Comparison of ENCODE assay signal across 1 cellular context in the genomic region with DNA sequence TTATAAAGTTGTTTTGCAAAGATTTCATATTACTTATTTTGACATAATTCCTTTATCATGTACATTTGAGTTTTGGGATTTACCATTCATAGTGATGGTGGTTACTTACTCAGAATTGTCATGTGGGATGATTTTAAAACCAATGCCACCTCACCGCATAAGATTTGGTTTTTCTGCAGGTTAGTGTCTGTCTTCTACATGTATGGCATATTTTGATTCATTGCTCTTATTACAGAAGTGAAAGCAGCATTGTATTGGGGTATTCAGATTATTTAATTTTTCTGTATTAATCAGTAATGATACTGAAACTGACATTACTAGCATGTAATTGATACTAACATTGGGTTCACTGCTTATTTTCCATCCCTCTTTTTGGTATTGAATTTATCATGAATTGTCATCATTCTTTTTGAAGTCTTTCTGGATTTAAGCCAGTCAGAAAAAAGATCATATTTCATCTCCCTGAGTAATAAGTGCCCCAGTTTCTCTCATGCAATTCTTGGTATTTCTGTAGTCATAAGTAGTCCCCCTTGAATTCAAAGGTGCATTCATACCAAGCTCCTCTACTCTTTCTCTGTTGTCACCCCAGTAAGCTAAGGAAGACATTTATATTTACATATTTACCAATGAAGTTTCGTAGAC.
TF ChIP-seq lines count a peak whose summit lies in the region.

No MANE protein-coding gene starts in this region.

TF ChIP-seq in WTC11, 78 proteins besides CTCF, POLR2A, EP300 and RAD21 (continued from another document):
- TF ChIP-seq ZNF219 (CRISPR knock-in tag; IDR thresholded peaks at IDR 0.05; ENCODE audit: borderline replicate concordance) (no peak), FOXJ3 (CRISPR knock-in tag; IDR thresholded peaks at IDR 0.05; ENCODE audit: borderline replicate concordance) (no peak), ZNF423 (CRISPR knock-in tag; IDR thresholded peaks at IDR 0.05) (no peak), FOXP1 (CRISPR knock-in tag; IDR thresholded peaks at IDR 0.05; ENCODE audit: borderline replicate concordance) (no peak), GTF2I (CRISPR knock-in tag; conservative IDR thresholded peaks at IDR 0.05) (no peak), ATF1 (CRISPR knock-in tag; IDR thresholded peaks at IDR 0.05) (no peak), NFATC4 (CRISPR knock-in tag; IDR thresholded peaks at IDR 0.05) (no peak)
- TF ChIP-seq, protein P1, sequence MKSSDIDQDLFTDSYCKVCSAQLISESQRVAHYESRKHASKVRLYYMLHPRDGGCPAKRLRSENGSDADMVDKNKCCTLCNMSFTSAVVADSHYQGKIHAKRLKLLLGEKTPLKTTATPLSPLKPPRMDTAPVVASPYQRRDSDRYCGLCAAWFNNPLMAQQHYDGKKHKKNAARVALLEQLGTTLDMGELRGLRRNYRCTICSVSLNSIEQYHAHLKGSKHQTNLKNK (CRISPR knock-in tag; IDR thresholded peaks at IDR 0.05) = no peak
- TF ChIP-seq, protein P2, sequence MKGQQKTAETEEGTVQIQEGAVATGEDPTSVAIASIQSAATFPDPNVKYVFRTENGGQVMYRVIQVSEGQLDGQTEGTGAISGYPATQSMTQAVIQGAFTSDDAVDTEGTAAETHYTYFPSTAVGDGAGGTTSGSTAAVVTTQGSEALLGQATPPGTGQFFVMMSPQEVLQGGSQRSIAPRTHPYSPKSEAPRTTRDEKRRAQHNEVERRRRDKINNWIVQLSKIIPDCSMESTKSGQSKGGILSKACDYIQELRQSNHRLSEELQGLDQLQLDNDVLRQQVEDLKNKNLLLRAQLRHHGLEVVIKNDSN (CRISPR knock-in tag; IDR thresholded peaks at IDR 0.05) = no peak
- TF ChIP-seq, protein P3, sequence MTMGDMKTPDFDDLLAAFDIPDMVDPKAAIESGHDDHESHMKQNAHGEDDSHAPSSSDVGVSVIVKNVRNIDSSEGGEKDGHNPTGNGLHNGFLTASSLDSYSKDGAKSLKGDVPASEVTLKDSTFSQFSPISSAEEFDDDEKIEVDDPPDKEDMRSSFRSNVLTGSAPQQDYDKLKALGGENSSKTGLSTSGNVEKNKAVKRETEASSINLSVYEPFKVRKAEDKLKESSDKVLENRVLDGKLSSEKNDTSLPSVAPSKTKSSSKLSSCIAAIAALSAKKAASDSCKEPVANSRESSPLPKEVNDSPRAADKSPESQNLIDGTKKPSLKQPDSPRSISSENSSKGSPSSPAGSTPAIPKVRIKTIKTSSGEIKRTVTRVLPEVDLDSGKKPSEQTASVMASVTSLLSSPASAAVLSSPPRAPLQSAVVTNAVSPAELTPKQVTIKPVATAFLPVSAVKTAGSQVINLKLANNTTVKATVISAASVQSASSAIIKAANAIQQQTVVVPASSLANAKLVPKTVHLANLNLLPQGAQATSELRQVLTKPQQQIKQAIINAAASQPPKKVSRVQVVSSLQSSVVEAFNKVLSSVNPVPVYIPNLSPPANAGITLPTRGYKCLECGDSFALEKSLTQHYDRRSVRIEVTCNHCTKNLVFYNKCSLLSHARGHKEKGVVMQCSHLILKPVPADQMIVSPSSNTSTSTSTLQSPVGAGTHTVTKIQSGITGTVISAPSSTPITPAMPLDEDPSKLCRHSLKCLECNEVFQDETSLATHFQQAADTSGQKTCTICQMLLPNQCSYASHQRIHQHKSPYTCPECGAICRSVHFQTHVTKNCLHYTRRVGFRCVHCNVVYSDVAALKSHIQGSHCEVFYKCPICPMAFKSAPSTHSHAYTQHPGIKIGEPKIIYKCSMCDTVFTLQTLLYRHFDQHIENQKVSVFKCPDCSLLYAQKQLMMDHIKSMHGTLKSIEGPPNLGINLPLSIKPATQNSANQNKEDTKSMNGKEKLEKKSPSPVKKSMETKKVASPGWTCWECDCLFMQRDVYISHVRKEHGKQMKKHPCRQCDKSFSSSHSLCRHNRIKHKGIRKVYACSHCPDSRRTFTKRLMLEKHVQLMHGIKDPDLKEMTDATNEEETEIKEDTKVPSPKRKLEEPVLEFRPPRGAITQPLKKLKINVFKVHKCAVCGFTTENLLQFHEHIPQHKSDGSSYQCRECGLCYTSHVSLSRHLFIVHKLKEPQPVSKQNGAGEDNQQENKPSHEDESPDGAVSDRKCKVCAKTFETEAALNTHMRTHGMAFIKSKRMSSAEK (CRISPR knock-in tag; IDR thresholded peaks at IDR 0.05; ENCODE audit: borderline replicate concordance) = no peak
- TF ChIP-seq, protein P4, sequence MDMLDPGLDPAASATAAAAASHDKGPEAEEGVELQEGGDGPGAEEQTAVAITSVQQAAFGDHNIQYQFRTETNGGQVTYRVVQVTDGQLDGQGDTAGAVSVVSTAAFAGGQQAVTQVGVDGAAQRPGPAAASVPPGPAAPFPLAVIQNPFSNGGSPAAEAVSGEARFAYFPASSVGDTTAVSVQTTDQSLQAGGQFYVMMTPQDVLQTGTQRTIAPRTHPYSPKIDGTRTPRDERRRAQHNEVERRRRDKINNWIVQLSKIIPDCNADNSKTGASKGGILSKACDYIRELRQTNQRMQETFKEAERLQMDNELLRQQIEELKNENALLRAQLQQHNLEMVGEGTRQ (CRISPR knock-in tag; IDR thresholded peaks at IDR 0.05) = no peak
